ENCODE assay signal across 9 cellular contexts in the genomic region with DNA sequence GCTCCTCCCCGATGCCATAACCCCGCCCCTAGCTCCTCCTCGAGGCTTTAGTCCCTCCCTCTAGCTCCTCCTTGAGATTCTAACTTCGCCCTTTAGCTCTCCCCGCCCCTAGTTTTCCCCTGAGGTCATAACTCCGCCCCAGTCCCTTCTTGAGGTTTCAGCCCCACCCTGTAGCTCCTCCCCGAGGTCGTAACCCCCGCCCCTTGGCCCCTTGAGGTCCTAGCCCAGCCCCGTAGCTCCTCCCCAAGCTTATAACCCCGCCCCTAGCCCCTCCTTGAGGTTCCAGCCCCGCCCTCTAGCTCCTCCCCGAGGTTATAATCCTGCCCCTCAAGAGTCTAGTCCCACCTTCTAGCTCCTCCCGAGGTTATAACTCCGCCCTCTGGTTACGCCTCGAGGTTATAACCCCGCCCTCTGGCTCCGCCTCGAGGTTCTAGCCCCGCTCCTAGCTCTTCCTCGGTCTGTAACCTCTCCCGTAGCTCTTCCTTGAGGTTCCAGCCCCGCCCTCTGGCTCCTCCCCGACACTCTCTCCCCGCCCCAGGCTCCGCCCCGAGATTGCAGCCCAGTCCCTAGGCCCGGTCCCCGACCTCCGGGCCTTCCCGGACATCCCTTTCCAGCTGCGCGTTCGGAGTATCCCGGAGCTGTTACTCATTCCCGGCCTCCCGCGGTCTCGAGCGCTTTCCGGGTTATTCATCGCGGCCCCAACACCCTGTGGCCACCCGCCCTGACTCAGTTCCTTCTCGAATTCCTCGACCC. TPM values are rescaled to one million over a fixed set of nuclear protein-coding genes. Genes with fewer than 3 reads are reported as not detected.
DNase-seq lines count a peak whose midpoint lies in the region; ATAC-seq and TF ChIP-seq lines count a peak whose summit lies in the region.
"Had no signal": no experiment of that assay in that cellular context is flagged by ENCODE, and none has a peak within 500 bp of the region (broad histone marks: within the 10 kb centered on the region; RNA-seq: fewer than 3 reads in every experiment).

No MANE protein-coding gene starts in this region.

- peaks cover 67% of the 10 kb centered on the region for H3K4me1 Mint-ChIP-seq in dendritic cell treated with granulocyte-macrophage colony-stimulating factor and Interleukin-4, amounts not matched to agents 40 ng/mL and 50 ng/mL, for 4 days (ENCODE audit: low read depth)

- H3K27me3 Mint-ChIP-seq in dendritic cell treated with granulocyte-macrophage colony-stimulating factor and Interleukin-4, amounts not matched to agents 40 ng/mL and 50 ng/mL, for 4 days, result no peaks in the 10 kb centered on the region

- H3K9me3 Mint-ChIP-seq in dendritic cell treated with granulocyte-macrophage colony-stimulating factor and Interleukin-4, amounts not matched to agents 40 ng/mL and 50 ng/mL, for 4 days, result no peaks in the 10 kb centered on the region

- no peaks in the 10 kb centered on the region for H3K9me3 ChIP-seq in left lung

- H3K36me3 Mint-ChIP-seq in dendritic cell treated with granulocyte-macrophage colony-stimulating factor and Interleukin-4, amounts not matched to agents 40 ng/mL and 50 ng/mL, for 4 days (ENCODE audit: low read depth), result peaks cover 62% of the 10 kb centered on the region

- H3K27me3 ChIP-seq in left lung, result no peaks in the 10 kb centered on the region

- ATAC-seq in HG03439 (IDR thresholded peaks at IDR 0.05; ENCODE audit: unreplicated experiment), result peak; percentile 90
- peak; percentile 88 for ATAC-seq in left lung

- H3K27ac Mint-ChIP-seq in dendritic cell treated with granulocyte-macrophage colony-stimulating factor and Interleukin-4, amounts not matched to agents 40 ng/mL and 50 ng/mL, for 4 days, result peak overlapping the region; percentile 97

- peak overlapping the region; percentile 94 to 95 for H3K27ac ChIP-seq in left lung

- no peak for TF ChIP-seq CTCF in left lung (IDR thresholded peaks at IDR 0.05)

- peak overlapping the region; percentile 52 to 78 for H3K4me3 ChIP-seq in left lung

- peaks cover 0 to 42% of the 10 kb centered on the region in 2 donors for H3K36me3 ChIP-seq in left lung

- intact Hi-C loops in dendritic cell treated with granulocyte-macrophage colony-stimulating factor and Interleukin-4, amounts not matched to agents 40 ng/mL and 50 ng/mL, for 4 days (cut with micrococcal nuclease), result loop anchor here (1.0 to 10.0 kb wide), 3 partner anchors 33 to 116 kb away; a partner anchor contains a TSS
- intact Hi-C loops in left lung (cut with DNase I), result no loop called here

- peaks cover 8 to 74% of the 10 kb centered on the region in 2 donors for H3K4me1 ChIP-seq in left lung

- DNase-seq in Ammon's horn (ENCODE audit: low spot score), result peak; percentile 99
- peak; percentile 88 for DNase-seq in GM19238 (ENCODE audit: insufficient read length, low spot score)
- peak; percentile 74 to 75 for DNase-seq in NCI-H524 (lab: John Stamatoyannopoulos, UW)
- peak; percentile 91 to 95 for DNase-seq in activated CD4-positive, alpha-beta T cell treated with anti-CD3 and anti-CD28 coated beads, Interleukin-2, amount 50 U/mL, for 24 hours (ENCODE audit: low read depth in 1 of 2, low spot score in 1 of 2)
- DNase-seq in left lung, result peak; percentile 99
- DNase-seq in stimulated activated CD4-positive, alpha-beta T cell treated with anti-CD3 and anti-CD28 coated beads, Interleukin-2, amount 100 ng/mL, for 4 hours (ENCODE audit: low read depth), result peak; percentile 94

- H3K4me3 Mint-ChIP-seq in dendritic cell treated with granulocyte-macrophage colony-stimulating factor and Interleukin-4, amounts not matched to agents 40 ng/mL and 50 ng/mL, for 4 days, result peak overlapping the region; percentile 100

RNA-seq across cellular contexts. Expression of a gene that starts 1.4 kb away (rescaled TPM):
- total RNA-seq in left lung, result 100 to 1,000 TPM in 1 of 2 donors, 10 to 100 TPM in 1; 76.5 to 119 TPM

RNA-seq across cellular contexts. Expression of a gene that starts 28.9 kb away (rescaled TPM):
- 10 to 100 TPM in 1 of 2 donors, 1 to 10 TPM in 1; 4.7 to 12.1 TPM for total RNA-seq in left lung

RNA-seq across cellular contexts. Expression of a gene that starts 47.3 kb away (rescaled TPM):
- not detected for total RNA-seq in left lung
- total RNA-seq: T-helper 2 cell treated with Interferon-gamma antibody and Interleukin-4, amounts not matched to agents 100 ng/mL and 5 ng/mL, for 36 hours had no signal

RNA-seq across cellular contexts. Expression of a gene that starts 49.2 kb away (rescaled TPM):
- total RNA-seq in left lung, result 10 to 100 TPM; 24.7 to 41.5 TPM

RNA-seq across cellular contexts. Expression of a gene that starts 56.7 kb away (rescaled TPM):
- total RNA-seq in left lung, result under 1 TPM; 0.10 to 0.32 TPM

Comparison
In these comparisons a context has a peak if more than half of its experiments do, and no peak if none do; other contexts are left out.
1. Peak in every context shown above with its lines: DNase-seq, ATAC-seq, H3K4me3 ChIP-seq and H3K27ac ChIP-seq.